In genomic region chr10:58384536-58384998, GRCh38 we compare ENCODE assay signal across 8 cellular contexts. TPM values are rescaled to one million over a fixed set of nuclear protein-coding genes. Genes with fewer than 3 reads are reported as not detected.
DNase-seq lines count a peak whose midpoint lies in the region; ATAC-seq and TF ChIP-seq lines count a peak whose summit lies in the region.

No MANE protein-coding gene starts in this region.

- H3K27ac ChIP-seq in CD8-positive, alpha-beta T cell (ENCODE audit: low read depth, low read length) = peak overlapping the region; percentile 75
- H3K27ac ChIP-seq in sigmoid colon = peak overlapping the region; percentile 89 to 92 (median 92)

- peaks cover 52% of the 10 kb centered on the region for H3K4me1 Mint-ChIP-seq in CD8-positive, alpha-beta T cell (ENCODE audit: low read depth)
- peaks cover 23% of the 10 kb centered on the region for H3K4me1 Mint-ChIP-seq in T-helper 17 cell

- peaks cover 34% of the 10 kb centered on the region for H3K4me1 ChIP-seq in CD8-positive, alpha-beta T cell (ENCODE audit: insufficient read depth, low read length)
- H3K4me1 ChIP-seq in HAP-1 = peaks cover 12% of the 10 kb centered on the region
- peaks cover 0 to 23% (median 16%) of the 10 kb centered on the region in 4 donors for H3K4me1 ChIP-seq in sigmoid colon

- POLR2A ChIA-PET in CD8-positive, alpha-beta T cell (lab: Charles Lee) = interaction anchor here (0.6 to 4.1 kb wide), 7 partner anchors 24 to 118 kb away, joined by 3 to 20 read pairs (median 5); partner anchors contain the start of genes CISD1, IPMK and UBE2D1

- no peaks in the 10 kb centered on the region for H3K27me3 Mint-ChIP-seq in CD8-positive, alpha-beta T cell (ENCODE audit: low read depth)
- H3K27me3 Mint-ChIP-seq in T-helper 17 cell = no peaks in the 10 kb centered on the region

- peak overlapping the region; percentile 95 for H3K4me3 Mint-ChIP-seq in CD8-positive, alpha-beta T cell
- H3K4me3 Mint-ChIP-seq in T-helper 17 cell = peak overlapping the region; percentile 97

- in situ Hi-C loops in HAP-1 (cut with MboI; ENCODE audit: low sequenced_read_pairs) = loop anchor here (10.0 kb wide), 1 partner anchor 80 kb away; no protein-coding TSS in a partner anchor

- H3K27me3 ChIP-seq in CD8-positive, alpha-beta T cell (ENCODE audit: insufficient read depth, low read length) = no peaks in the 10 kb centered on the region
- H3K27me3 ChIP-seq in HAP-1 (ENCODE audit: low read depth) (no peaks in the 10 kb centered on the region), sigmoid colon (no peaks in the 10 kb centered on the region)

- H3K4me3 ChIP-seq in CD8-positive, alpha-beta T cell (ENCODE audit: low read depth, low read length) = peak overlapping the region; percentile 72
- peak overlapping the region; percentile 88 for H3K4me3 ChIP-seq in HAP-1
- H3K4me3 ChIP-seq in sigmoid colon = peak overlapping the region; percentile 63 to 90 (median 75)

- H3K9me3 Mint-ChIP-seq in CD8-positive, alpha-beta T cell = no peaks in the 10 kb centered on the region

- no peak for TF ChIP-seq POLR2A in sigmoid colon (IDR thresholded peaks at IDR 0.05)

- peak overlapping the region; percentile 92 for H3K27ac Mint-ChIP-seq in CD8-positive, alpha-beta T cell
- H3K27ac Mint-ChIP-seq in T-helper 17 cell = peak overlapping the region; percentile 96

- DNase-seq in CD8-positive, alpha-beta T cell = no peak
- DNase-seq in HAP-1 (ENCODE audit: low spot score in 2 of 2) (no peak), T-helper 17 cell (no peak), glomerular visceral epithelial cell (ENCODE audit: extremely low spot score) (peak; percentile 5), sigmoid colon (no peak), NCI-H187 (lab: John Stamatoyannopoulos, UW) (no peak), sciatic nerve (ENCODE audit: low spot score) (no peak)

- ATAC-seq in CD8-positive, alpha-beta T cell = peak; percentile 2
- ATAC-seq in T-helper 17 cell (peak; percentile 4), HG02623 (IDR thresholded peaks at IDR 0.05; ENCODE audit: unreplicated experiment) (no peak), sciatic nerve (no peak)

- no peaks in the 10 kb centered on the region for H3K9me3 ChIP-seq in CD8-positive, alpha-beta T cell (ENCODE audit: low read length)
- H3K9me3 ChIP-seq in HAP-1 = no peaks in the 10 kb centered on the region
- H3K9me3 ChIP-seq in T-helper 17 cell (ENCODE audit: control insufficient read depth, low read length, poor library complexity, severe bottlenecking) = no peaks in the 10 kb centered on the region
- no peaks in the 10 kb centered on the region for H3K9me3 ChIP-seq in sigmoid colon

- peaks cover 15% of the 10 kb centered on the region for H3K36me3 ChIP-seq in CD8-positive, alpha-beta T cell (ENCODE audit: insufficient read depth, low read length)
- H3K36me3 ChIP-seq in HAP-1 (replicated peaks) = peaks cover 33% of the 10 kb centered on the region
- peaks cover 0 to 25% (median 3%) of the 10 kb centered on the region in 4 donors for H3K36me3 ChIP-seq in sigmoid colon

- TF ChIP-seq CTCF in CD8-positive, alpha-beta T cell (IDR thresholded peaks at IDR 0.05) = no peak
- no peak for TF ChIP-seq CTCF in sigmoid colon (IDR thresholded peaks at IDR 0.05)

- H3K36me3 Mint-ChIP-seq in CD8-positive, alpha-beta T cell = peaks cover 39% of the 10 kb centered on the region
- H3K36me3 Mint-ChIP-seq in T-helper 17 cell (ENCODE audit: low read depth) = peaks cover 2% of the 10 kb centered on the region

- TF ChIP-seq EP300 in sigmoid colon (IDR thresholded peaks at IDR 0.05) = no peak

- intact Hi-C loops in CD8-positive, alpha-beta T cell (cut with DNase I, micrococcal nuclease) = loop anchor here (2.0 kb wide), 4 partner anchors 26 to 1522 kb away; partner anchors contain the start of genes CCDC6 (in 1 of the 2) and UBE2D1 (in 1 of the 2)
- intact Hi-C loops in sigmoid colon (cut with DNase I) (loop anchor here (2.0 to 10.0 kb wide), 2 partner anchors 50 to 120 kb away; partner anchors contain the start of genes CISD1, IPMK and UBE2D1), sciatic nerve (cut with DNase I) (no loop called here)

- 1% methylated on average over 12 of the region's 12 CpGs for WGBS in sigmoid colon, 2 donors

- CTCF ChIA-PET in CD8-positive, alpha-beta T cell (lab: Charles Lee) = interaction anchor here (0.5 to 7.9 kb wide), 11 partner anchors 9 to 207 kb away, joined by 3 to 60 read pairs (median 4); partner anchors contain the start of genes CISD1, IPMK and UBE2D1

RNA-seq across cellular contexts. Expression of gene TFAM, which starts 0.6 kb away (rescaled TPM):
- 10 to 100 TPM; 53.7 to 55.7 TPM for total RNA-seq in CD8-positive, alpha-beta T cell
- total RNA-seq in T-helper 17 cell = 10 to 100 TPM; 33.9 to 40.2 TPM
- 10 to 100 TPM; 10.8 to 27.1 (median 20.1) TPM for total RNA-seq in sigmoid colon
- 10 to 100 TPM; 14.4 to 24.3 (median 22.2) TPM for polyA plus RNA-seq in sigmoid colon
- total RNA-seq in sciatic nerve = 28.1 TPM

RNA-seq across cellular contexts. Expression of gene UBE2D1, which starts 49.8 kb away (rescaled TPM):
- 1 to 10 TPM; 8.8 to 9.4 TPM for total RNA-seq in CD8-positive, alpha-beta T cell
- total RNA-seq in T-helper 17 cell (10 to 100 TPM; 10.5 to 14.6 TPM), sigmoid colon (10 to 100 TPM; 17.6 to 21.9 (median 20.3) TPM), sciatic nerve (16.8 TPM)
- 10 to 100 TPM; 11.5 to 21.0 (median 19.2) TPM for polyA plus RNA-seq in sigmoid colon

Comparison
In these comparisons a context has a peak if more than half of its experiments do, and no peak if none do; other contexts are left out.
1. ATAC-seq: peak in CD8-positive, alpha-beta T cell (single experiment) and T-helper 17 cell (single experiment); none in HG02623 (single experiment) and sciatic nerve (single experiment).
2. Peak in every context shown above with its lines, with median percentiles within 50 percentile points of each other: H3K4me3 ChIP-seq.